31 cellular contexts compared by ENCODE assay signal in genomic region chr17:4827399-4827798, GRCh38. TPM values are rescaled to one million over a fixed set of nuclear protein-coding genes. Genes with fewer than 3 reads are reported as not detected.
DNase-seq lines count a peak whose midpoint lies in the region; ATAC-seq, FAIRE-seq and TF ChIP-seq lines count a peak whose summit lies in the region.
"Had no signal": no experiment of that assay in that cellular context is flagged by ENCODE, and none has a peak within 500 bp of the region (broad histone marks: within the 10 kb centered on the region; RNA-seq: fewer than 3 reads in every experiment).

No MANE protein-coding gene starts in this region.

- H3K79me2 ChIP-seq in K562 (ENCODE audit: control insufficient read depth, insufficient read depth, low read length) (no peaks in the 10 kb centered on the region), neural progenitor cell (ENCODE audit: low read depth) (no peaks in the 10 kb centered on the region)

- TF ChIP-seq POLR2A in K562 (conservative IDR thresholded peaks at IDR 0.05): no peak

- H3K36me3 Mint-ChIP-seq in neural progenitor cell: no peaks in the 10 kb centered on the region

- no peak for TF ChIP-seq RAD21 in K562 (CRISPR knock-in tag; conservative IDR thresholded peaks at IDR 0.05 in 1 of 2, IDR thresholded peaks at IDR 0.05 in 1 of 2)

- 15% methylated on average over 6 of the region's 8 CpGs for WGBS in K562 (ENCODE audit: insufficient coverage, low coverage, missing lambda C conversion rate)

- H3K9me3 Mint-ChIP-seq in neural progenitor cell: no peaks in the 10 kb centered on the region
- H3K9me3 Mint-ChIP-seq: CD14-positive monocyte; CD8-positive, alpha-beta memory T cell; HFFc6 had no signal

- peaks cover 3% of the 10 kb centered on the region for H3K27me3 Mint-ChIP-seq in neural progenitor cell (ENCODE audit: insufficient read depth, low read depth)
- H3K27me3 Mint-ChIP-seq: CD8-positive, alpha-beta memory T cell had no signal

- peaks cover 6% of the 10 kb centered on the region for H3F3A ChIP-seq in neural progenitor cell (ENCODE audit: low read depth)

- H3K4me3 Mint-ChIP-seq in neural progenitor cell: no peak overlapping the region
- H3K4me3 Mint-ChIP-seq: CD14-positive monocyte; CD8-positive, alpha-beta memory T cell; HFFc6 had no signal

- H4K20me1 ChIP-seq in K562 (replicated peaks; ENCODE audit: control insufficient read depth, insufficient read depth, low read length) (no peaks in the 10 kb centered on the region), neural progenitor cell (ENCODE audit: low read depth) (no peaks in the 10 kb centered on the region)

- H2AFZ ChIP-seq in K562 (ENCODE audit: low read depth, low read length) (no peak overlapping the region), neural progenitor cell (replicated peaks) (no peak overlapping the region)

- H3K27ac ChIP-seq in K562 (ENCODE audit: extremely low read depth, low read depth, low read length) (no peak overlapping the region), neural progenitor cell (no peak overlapping the region), RWPE1 (no peak overlapping the region)
- H3K27ac ChIP-seq: 22Rv1 had no signal

- no TSS peak for BruUV-seq in K562 (replicated peaks; lab: Mats Ljungman, UMichigan)

- POLR2A ChIA-PET in K562 (lab: Yijun Ruan, JAX) (interaction anchor here (0.6 kb wide), 1 partner anchor 27 kb away, joined by 4 read pairs; no protein-coding TSS in a partner anchor), RWPE1 (lab: Yijun Ruan, JAX; ENCODE audit: low non-redundant PET) (interaction anchor here (0.5 kb wide), 1 partner anchor 31 kb away, joined by 3 read pairs; the partner anchor contains the start of gene PSMB6)

- H3K9me3 ChIP-seq in K562 (replicated peaks; ENCODE audit: control insufficient read depth, insufficient read depth, low read depth, low read length) (no peaks in the 10 kb centered on the region), neural progenitor cell (ENCODE audit: low read depth) (no peaks in the 10 kb centered on the region)
- H3K9me3 ChIP-seq: BE2C had no signal

- H3K9me1 ChIP-seq in K562 (ENCODE audit: control insufficient read depth, insufficient read depth, low read length): no peaks in the 10 kb centered on the region

- CTCF ChIA-PET in K562 (lab: Yijun Ruan, JAX; ENCODE audit: low intra/inter-chr PET ratio): no interaction called here
- CTCF ChIA-PET in RWPE1 (lab: Yijun Ruan, JAX): no interaction called here

- H3K9ac ChIP-seq in K562 (ENCODE audit: insufficient read depth in 1 of 2, low read depth in 2 of 2, low read length in 2 of 2) (no peak overlapping the region), neural progenitor cell (no peak overlapping the region)

- no peaks in the 10 kb centered on the region for H3K4me1 ChIP-seq in K562 (replicated peaks in 1 of 2; ENCODE audit: control insufficient read depth in 2 of 2, insufficient read depth in 2 of 2, low read length in 2 of 2)
- no peaks in the 10 kb centered on the region for H3K4me1 ChIP-seq in neural progenitor cell
- H3K4me1 ChIP-seq: BE2C had no signal

- intact Hi-C loops in K562 (cut with micrococcal nuclease): no loop called here

- H3K36me3 ChIP-seq in K562 (ENCODE audit: control insufficient read depth, insufficient read depth, low read length) (no peaks in the 10 kb centered on the region), neural progenitor cell (no peaks in the 10 kb centered on the region)
- H3K36me3 ChIP-seq: BE2C had no signal

- no peak for TF ChIP-seq CTCF in K562 (IDR thresholded peaks at IDR 0.05 in 2 of 3, conservative IDR thresholded peaks at IDR 0.05 in 1 of 3; ENCODE audit: insufficient read depth in 2 of 3, low read depth in 1 of 3, low read length in 3 of 3)
- TF ChIP-seq CTCF in neural progenitor cell (IDR thresholded peaks at IDR 0.05): no peak
- no peak for TF ChIP-seq CTCF in RWPE1 (conservative IDR thresholded peaks at IDR 0.05; ENCODE audit: low read depth)

- H3K4me1 Mint-ChIP-seq in neural progenitor cell: peaks cover 3% of the 10 kb centered on the region
- H3K4me1 Mint-ChIP-seq: CD8-positive, alpha-beta memory T cell had no signal

- FAIRE-seq in K562 (lab: Jason Lieb, UNC): no peak
- FAIRE-seq: GM19239, HepG2 had no signal

- no peaks in the 10 kb centered on the region for H3K27me3 ChIP-seq in K562 (ENCODE audit: control insufficient read depth in 2 of 2, insufficient read depth in 2 of 2, low read length in 2 of 2)
- H3K27me3 ChIP-seq in neural progenitor cell: no peaks in the 10 kb centered on the region
- H3K27me3 ChIP-seq: BE2C had no signal

- no peak overlapping the region for H3K27ac Mint-ChIP-seq in neural progenitor cell
- H3K27ac Mint-ChIP-seq: CD14-positive monocyte, HFFc6 had no signal

- no peak overlapping the region for H3K4me3 ChIP-seq in K562
- no peak overlapping the region for H3K4me3 ChIP-seq in neural progenitor cell

- ATAC-seq in K562: peak; percentile 45; the same call in 1 of the 3 replicates
- no peak for ATAC-seq in GM18517 (IDR thresholded peaks at IDR 0.05; ENCODE audit: unreplicated experiment)
- ATAC-seq: HepG2 had no signal

- in situ Hi-C loops in K562 (cut with MboI): no loop called here

- DNase-seq in NCI-H1436 (lab: John Stamatoyannopoulos, UW) (peak; percentile 56), NCI-H1436 treated with DMSO at 0.1 percent for 48 hours (lab: John Stamatoyannopoulos, UW) (no peak), ELF-1 (ENCODE audit: low read depth, low spot score) (peak; percentile 78), K562 (ENCODE audit: extremely low read depth in 1 of 4, low spot score in 3 of 4) (no peak), neural progenitor cell (ENCODE audit: low spot score) (peak; percentile 16), RWPE1 (ENCODE audit: low spot score) (no peak)
- DNase-seq: ACHN; BE2C; CD8-positive, alpha-beta memory T cell; DMS153; H7; HFFc6; KBM-7; MV-4-11; NCI-H1105; NCI-H1694 treated with DMSO at 0.1 percent for 48 hours; NCI-H2081 treated with DMSO at 0.1 percent for 48 hours; NCI-H524 treated with DMSO at 0.1 percent for 48 hours; NCI-H82; RPMI8226; SHP77; T-helper 1 cell had no signal

- no peak for TF ChIP-seq EP300 in K562 (IDR thresholded peaks at IDR 0.05; ENCODE audit: low read length)

- H3K4me2 ChIP-seq in K562 (ENCODE audit: insufficient read depth, low read length): no peak overlapping the region
- H3K4me2 ChIP-seq in neural progenitor cell: no peak overlapping the region

RNA-seq across cellular contexts. Expression of gene MINK1, which starts 5.7 kb away (rescaled TPM):
- 205 and 448 TPM in 2 replicates for total RNA-seq in K562 (2011; cell fraction: chromatin; rRNA removed; ENCODE audit: low replicate concordance)
- 160 and 197 TPM in 2 replicates for total RNA-seq in K562 (2011; cell fraction: nucleolus; rRNA removed)
- 160 and 166 TPM in 2 replicates for total RNA-seq in K562 (2011; cell fraction: nucleoplasm; rRNA removed)
- total RNA-seq in K562 (2014; rRNA removed): 14.1 and 17.2 TPM in 2 replicates
- 12.3 and 14.9 TPM in 2 replicates for total RNA-seq in K562 (2014; rRNA removed; fragmentation: Illumina TruSeq; extraction: Trizol)
- 10.9 and 11.0 TPM in 2 replicates for total RNA-seq in K562 (2015; rRNA removed; fragmentation: Illumina TruSeq; extraction: Trizol)
- 43.3 and 54.2 TPM in 2 replicates for total RNA-seq in K562 (2021)
- 18.8 and 33.6 TPM in 2 replicates for polyA plus RNA-seq in K562 (2011; rRNA removed)
- 8.5 and 12.5 TPM in 2 replicates for polyA plus RNA-seq in K562 (2011; cell fraction: cytosol; rRNA removed)
- 151 and 169 TPM in 2 replicates for polyA plus RNA-seq in K562 (2011; cell fraction: nucleus; rRNA removed)
- polyA plus RNA-seq in K562 (2012): 31.6 and 41.0 TPM in 2 replicates
- 26.9 and 29.4 TPM in 2 replicates for polyA plus RNA-seq in K562 (2014; fragmentation: Illumina TruSeq; extraction: Trizol)
- under 1 TPM; 0.11 to 0.28 TPM for polyA plus RNA-seq in K562 (2014; fragmentation: Nextera tagmentation; extraction: Ambion mirVana)
- polyA plus RNA-seq in K562 (2014; rRNA removed): 28.2 and 45.4 TPM in 2 replicates
- polyA minus RNA-seq in K562 (2011; rRNA and poly(A)+ RNA removed): 28.0 and 28.6 TPM in 2 replicates
- polyA minus RNA-seq in K562 (2011; cell fraction: cytosol; rRNA and poly(A)+ RNA removed): 15.7 and 18.2 TPM in 2 replicates
- 25.7 and 30.1 TPM in 2 replicates for polyA minus RNA-seq in K562 (2011; cell fraction: nucleus; rRNA and poly(A)+ RNA removed)
- 26.2 and 34.6 TPM in 2 replicates for total RNA-seq in neural progenitor cell (ENCODE audit: low replicate concordance)

RNA-seq across cellular contexts. Expression of gene PLD2, which starts 20.4 kb away (rescaled TPM):
- total RNA-seq in K562 (2011; cell fraction: chromatin; rRNA removed; ENCODE audit: low replicate concordance): 21.7 and 42.4 TPM in 2 replicates
- 23.4 and 23.7 TPM in 2 replicates for total RNA-seq in K562 (2011; cell fraction: nucleolus; rRNA removed)
- total RNA-seq in K562 (2011; cell fraction: nucleoplasm; rRNA removed): 14.7 and 16.0 TPM in 2 replicates
- 4.2 and 6.9 TPM in 2 replicates for total RNA-seq in K562 (2014; rRNA removed)
- total RNA-seq in K562 (2014; rRNA removed; fragmentation: Illumina TruSeq; extraction: Trizol): 2.0 and 2.7 TPM in 2 replicates
- 2.9 and 3.4 TPM in 2 replicates for total RNA-seq in K562 (2015; rRNA removed; fragmentation: Illumina TruSeq; extraction: Trizol)
- 6.7 and 7.5 TPM in 2 replicates for total RNA-seq in K562 (2021)
- polyA plus RNA-seq in K562 (2011; rRNA removed): 3.2 and 4.9 TPM in 2 replicates
- polyA plus RNA-seq in K562 (2011; cell fraction: cytosol; rRNA removed): 2.3 and 3.6 TPM in 2 replicates
- polyA plus RNA-seq in K562 (2011; cell fraction: nucleus; rRNA removed): 17.5 and 24.8 TPM in 2 replicates
- polyA plus RNA-seq in K562 (2012): 4.0 and 6.4 TPM in 2 replicates
- polyA plus RNA-seq in K562 (2014; fragmentation: Illumina TruSeq; extraction: Trizol): 3.3 and 4.8 TPM in 2 replicates
- under 1 TPM; 0.20 to 0.27 TPM for polyA plus RNA-seq in K562 (2014; fragmentation: Nextera tagmentation; extraction: Ambion mirVana)
- 3.7 and 5.2 TPM in 2 replicates for polyA plus RNA-seq in K562 (2014; rRNA removed)
- polyA minus RNA-seq in K562 (2011; rRNA and poly(A)+ RNA removed): 2.9 and 3.3 TPM in 2 replicates
- polyA minus RNA-seq in K562 (2011; cell fraction: cytosol; rRNA and poly(A)+ RNA removed): 1.6 and 2.5 TPM in 2 replicates
- polyA minus RNA-seq in K562 (2011; cell fraction: nucleus; rRNA and poly(A)+ RNA removed): 3.0 and 4.4 TPM in 2 replicates
- total RNA-seq in neural progenitor cell (ENCODE audit: low replicate concordance): 23.8 and 36.0 TPM in 2 replicates

RNA-seq across cellular contexts. Expression of gene PSMB6, which starts 31.4 kb away (rescaled TPM):
- 19.0 and 41.6 TPM in 2 replicates for total RNA-seq in K562 (2011; cell fraction: chromatin; rRNA removed; ENCODE audit: low replicate concordance)
- total RNA-seq in K562 (2011; cell fraction: nucleolus; rRNA removed): 45.5 and 47.4 TPM in 2 replicates
- total RNA-seq in K562 (2011; cell fraction: nucleoplasm; rRNA removed): 33.1 and 37.2 TPM in 2 replicates
- 209 and 307 TPM in 2 replicates for total RNA-seq in K562 (2014; rRNA removed)
- 132 and 163 TPM in 2 replicates for total RNA-seq in K562 (2014; rRNA removed; fragmentation: Illumina TruSeq; extraction: Trizol)
- 196 and 197 TPM in 2 replicates for total RNA-seq in K562 (2015; rRNA removed; fragmentation: Illumina TruSeq; extraction: Trizol)
- total RNA-seq in K562 (2021): 153 and 159 TPM in 2 replicates
- 185 TPM in 2 replicates for polyA plus RNA-seq in K562 (2011; rRNA removed)
- polyA plus RNA-seq in K562 (2011; cell fraction: cytosol; rRNA removed): 318 and 400 TPM in 2 replicates
- 79.5 and 80.2 TPM in 2 replicates for polyA plus RNA-seq in K562 (2011; cell fraction: nucleus; rRNA removed)
- polyA plus RNA-seq in K562 (2012): 133 and 216 TPM in 2 replicates
- 245 and 270 TPM in 2 replicates for polyA plus RNA-seq in K562 (2014; fragmentation: Illumina TruSeq; extraction: Trizol)
- polyA plus RNA-seq in K562 (2014; fragmentation: Nextera tagmentation; extraction: Ambion mirVana): 100 to 1,000 TPM; 345 to 553 TPM
- polyA plus RNA-seq in K562 (2014; rRNA removed): 184 and 265 TPM in 2 replicates
- 126 and 163 TPM in 2 replicates for polyA minus RNA-seq in K562 (2011; rRNA and poly(A)+ RNA removed)
- polyA minus RNA-seq in K562 (2011; cell fraction: cytosol; rRNA and poly(A)+ RNA removed): 54.0 and 69.1 TPM in 2 replicates
- polyA minus RNA-seq in K562 (2011; cell fraction: nucleus; rRNA and poly(A)+ RNA removed): 11.4 and 18.9 TPM in 2 replicates
- 144 and 199 TPM in 2 replicates for total RNA-seq in neural progenitor cell (ENCODE audit: low replicate concordance)

RNA-seq across cellular contexts. Expression of gene GLTPD2, which starts 38.6 kb away (rescaled TPM):
- not detected in 2 replicates for total RNA-seq in K562 (2011; cell fraction: chromatin; rRNA removed; ENCODE audit: low replicate concordance)
- total RNA-seq in K562 (2011; cell fraction: nucleolus; rRNA removed): not detected in 2 replicates
- total RNA-seq in K562 (2011; cell fraction: nucleoplasm; rRNA removed): not detected in 2 replicates
- total RNA-seq in K562 (2014; rRNA removed) (not detected in 2 replicates), K562 (2014; rRNA removed; fragmentation: Illumina TruSeq; extraction: Trizol) (not detected in 2 replicates), K562 (2015; rRNA removed; fragmentation: Illumina TruSeq; extraction: Trizol) (not detected in 2 replicates), K562 (2021) (not detected in 2 replicates), neural progenitor cell (ENCODE audit: low replicate concordance) (not detected in 2 replicates)
- polyA plus RNA-seq in K562 (2011; rRNA removed) (not detected in 2 replicates), K562 (2014; fragmentation: Illumina TruSeq; extraction: Trizol) (not detected in 2 replicates), K562 (2014; fragmentation: Nextera tagmentation; extraction: Ambion mirVana) (not detected), K562 (2014; rRNA removed) (not detected in 2 replicates)
- not detected in 2 replicates for polyA plus RNA-seq in K562 (2011; cell fraction: cytosol; rRNA removed)
- polyA plus RNA-seq in K562 (2011; cell fraction: nucleus; rRNA removed): not detected in 2 replicates
- 0.12 and 0.22 TPM in 2 replicates for polyA plus RNA-seq in K562 (2012)
- polyA minus RNA-seq in K562 (2011; rRNA and poly(A)+ RNA removed): not detected in 2 replicates
- polyA minus RNA-seq in K562 (2011; cell fraction: cytosol; rRNA and poly(A)+ RNA removed): not detected in 2 replicates
- polyA minus RNA-seq in K562 (2011; cell fraction: nucleus; rRNA and poly(A)+ RNA removed): not detected in 2 replicates
- total RNA-seq: CD8-positive, alpha-beta memory T cell; G401; H7; HFFc6; HT1080; LHCN-M2; MCF 10A had no signal
- polyA plus RNA-seq: CD8-positive, alpha-beta memory T cell had no signal

Comparison
In these comparisons a context has a peak if more than half of its experiments do, and no peak if none do; other contexts are left out.
1. DNase-seq: peak in NCI-H1436 (single experiment), ELF-1 (single experiment) and neural progenitor cell (single experiment); none in NCI-H1436 treated with DMSO at 0.1 percent for 48 hours (single experiment), K562 (0 of 4) and RWPE1 (single experiment).